14 cellular contexts compared by ENCODE assay signal in genomic region chr18:28794459-28795245, GRCh38.
DNase-seq lines count a peak whose midpoint lies in the region; TF ChIP-seq lines count a peak whose summit lies in the region.
"Had no signal": no experiment of that assay in that cellular context is flagged by ENCODE, and none has a peak within 500 bp of the region (broad histone marks: within the 10 kb centered on the region; RNA-seq: fewer than 3 reads in every experiment).

No MANE protein-coding gene starts in this region.

- H3K4me3 ChIP-seq in choroid plexus epithelial cell (ENCODE audit: low read depth, low read length) (no peak overlapping the region), mesodermal cell (ENCODE audit: extremely low read depth, insufficient read depth, low read length, poor library complexity, severe bottlenecking) (no peak overlapping the region), vagina (no peak overlapping the region)
- H3K4me3 ChIP-seq: ascending aorta had no signal

- H3K36me3 Mint-ChIP-seq in activated naive CD4-positive, alpha-beta T cell treated with anti-CD3 and anti-CD28 coated beads for 36 hours (ENCODE audit: low read depth) = no peaks in the 10 kb centered on the region
- H3K36me3 Mint-ChIP-seq: stimulated activated memory B cell treated with anti-CD40 and anti-IgM and Interleukin-4, amounts not matched to agents 10 μg/mL and 1 μg/mL and 100 μg/mL, for 72 hours; T-cell had no signal

- intact Hi-C loops in vagina (cut with DNase I) = no loop called here
- intact Hi-C loops in activated naive CD4-positive, alpha-beta T cell treated with anti-CD3 and anti-CD28 coated beads for 36 hours (cut with micrococcal nuclease) = no loop called here

- peak; percentile 9 for DNase-seq in AG20443 (ENCODE audit: low spot score)
- peak; percentile 30 for DNase-seq in LoVo (ENCODE audit: low spot score)
- DNase-seq in choroid plexus epithelial cell (ENCODE audit: low read depth) = peak; percentile 67
- DNase-seq in vagina (ENCODE audit: extremely low spot score in 2 of 2) = no peak
- no peak for DNase-seq in DMS79 (lab: John Stamatoyannopoulos, UW)
- DNase-seq in activated T-cell treated with anti-CD3 and anti-CD28 coated beads, Interleukin-2, amount 50 U/mL, for 48 hours = no peak
- DNase-seq in activated naive CD4-positive, alpha-beta T cell treated with anti-CD3 and anti-CD28 coated beads for 36 hours = no peak
- DNase-seq: activated T-cell treated with anti-CD3 and anti-CD28 coated beads, Interleukin-2, amount 50 U/mL, for 72 hours; stimulated activated CD4-positive, alpha-beta T cell treated with anti-CD3 and anti-CD28 coated beads, Interleukin-4, amount 100 ng/mL, for 1 hour; T-cell had no signal

- peaks cover 12% of the 10 kb centered on the region for H3K9me3 Mint-ChIP-seq in activated naive CD4-positive, alpha-beta T cell treated with anti-CD3 and anti-CD28 coated beads for 36 hours

- no peaks in the 10 kb centered on the region for H3K36me3 ChIP-seq in mesodermal cell (ENCODE audit: control insufficient read depth, insufficient read depth, low read length)
- H3K36me3 ChIP-seq in vagina = no peaks in the 10 kb centered on the region
- H3K36me3 ChIP-seq: ascending aorta had no signal

- H3K4me3 Mint-ChIP-seq in activated naive CD4-positive, alpha-beta T cell treated with anti-CD3 and anti-CD28 coated beads for 36 hours = no peak overlapping the region
- H3K4me3 Mint-ChIP-seq: activated T-cell treated with anti-CD3 and anti-CD28 coated beads, Interleukin-2, amount 50 U/mL, for 72 hours; stimulated activated memory B cell treated with anti-CD40 and anti-IgM and Interleukin-4, amounts not matched to agents 10 μg/mL and 1 μg/mL and 100 μg/mL, for 72 hours; T-cell had no signal

- CTCF ChIA-PET in activated naive CD4-positive, alpha-beta T cell treated with anti-CD3 and anti-CD28 coated beads for 36 hours (lab: Charles Lee) = no interaction called here

- WGBS in mesodermal cell (ENCODE audit: insufficient coverage in 2 of 2), 2 experiments = 90 to 96% methylated on average over 2 to 5 of the region's 5 CpGs

- TF ChIP-seq POLR2A in vagina (IDR thresholded peaks at IDR 0.05) = no peak

- peak overlapping the region; percentile 23 for H3K27ac ChIP-seq in mesodermal cell (ENCODE audit: low read depth, low read length, severe bottlenecking)
- no peak overlapping the region for H3K27ac ChIP-seq in vagina
- H3K27ac ChIP-seq: ascending aorta, HL-60 had no signal

- H3K27me3 ChIP-seq in vagina = no peaks in the 10 kb centered on the region
- H3K27me3 ChIP-seq: ascending aorta had no signal

- H3K9me3 ChIP-seq in mesodermal cell (ENCODE audit: control insufficient read depth, low read length) (no peaks in the 10 kb centered on the region), vagina (no peaks in the 10 kb centered on the region)
- H3K9me3 ChIP-seq: ascending aorta had no signal

- peaks cover 6% of the 10 kb centered on the region for H3K4me1 Mint-ChIP-seq in activated naive CD4-positive, alpha-beta T cell treated with anti-CD3 and anti-CD28 coated beads for 36 hours (ENCODE audit: low read depth)
- H3K4me1 Mint-ChIP-seq: stimulated activated memory B cell treated with anti-CD40 and anti-IgM and Interleukin-4, amounts not matched to agents 10 μg/mL and 1 μg/mL and 100 μg/mL, for 72 hours; T-cell had no signal

- H3K27ac Mint-ChIP-seq in activated naive CD4-positive, alpha-beta T cell treated with anti-CD3 and anti-CD28 coated beads for 36 hours = no peak overlapping the region
- H3K27ac Mint-ChIP-seq: activated T-cell treated with anti-CD3 and anti-CD28 coated beads, Interleukin-2, amount 50 U/mL, for 72 hours; stimulated activated memory B cell treated with anti-CD40 and anti-IgM and Interleukin-4, amounts not matched to agents 10 μg/mL and 1 μg/mL and 100 μg/mL, for 72 hours; T-cell had no signal

- H3K27me3 Mint-ChIP-seq in activated naive CD4-positive, alpha-beta T cell treated with anti-CD3 and anti-CD28 coated beads for 36 hours (ENCODE audit: low read depth) = no peaks in the 10 kb centered on the region
- H3K27me3 Mint-ChIP-seq: stimulated activated memory B cell treated with anti-CD40 and anti-IgM and Interleukin-4, amounts not matched to agents 10 μg/mL and 1 μg/mL and 100 μg/mL, for 72 hours; T-cell had no signal

- no peaks in the 10 kb centered on the region for H3K4me1 ChIP-seq in mesodermal cell (ENCODE audit: control insufficient read depth, insufficient read depth, low read length, poor library complexity, severe bottlenecking)
- H3K4me1 ChIP-seq in vagina = no peaks in the 10 kb centered on the region

- TF ChIP-seq CTCF in choroid plexus epithelial cell (conservative IDR thresholded peaks at IDR 0.05; ENCODE audit: low read depth, low read length) (no peak), vagina (IDR thresholded peaks at IDR 0.05) (no peak)

Comparison
In these comparisons a context has a peak if more than half of its experiments do, and no peak if none do; other contexts are left out.
1. DNase-seq: peak in AG20443 (single experiment), LoVo (single experiment) and choroid plexus epithelial cell (single experiment); none in vagina (0 of 2), DMS79 (single experiment), activated T-cell treated with anti-CD3 and anti-CD28 coated beads, Interleukin-2, amount 50 U/mL, for 48 hours (0 of 2) and activated naive CD4-positive, alpha-beta T cell treated with anti-CD3 and anti-CD28 coated beads for 36 hours (single experiment).